ENCODE assay signal across 20 cellular contexts in the genomic region with DNA sequence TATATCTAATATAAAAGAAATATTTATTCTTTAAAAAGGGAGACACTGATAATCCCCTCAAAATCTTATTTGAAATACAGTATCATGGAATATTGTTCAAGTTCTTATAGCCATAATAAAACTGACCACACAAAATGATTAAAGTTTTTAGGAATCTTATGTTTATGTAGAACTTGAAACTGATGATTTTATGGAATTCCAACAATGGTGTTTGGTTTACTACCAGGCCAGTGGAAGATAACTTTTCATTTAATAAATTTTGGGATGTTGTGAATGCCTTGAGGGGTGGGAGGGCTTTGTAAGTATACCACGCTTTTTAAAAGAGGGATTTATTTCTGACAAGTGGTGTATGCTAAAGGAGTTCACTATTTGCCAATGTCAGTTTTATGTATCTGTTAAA.
DNase-seq lines count a peak whose midpoint lies in the region; FAIRE-seq and TF ChIP-seq lines count a peak whose summit lies in the region.
"Had no signal": no experiment of that assay in that cellular context is flagged by ENCODE, and none has a peak within 500 bp of the region (broad histone marks: within the 10 kb centered on the region; RNA-seq: fewer than 3 reads in every experiment).

No MANE protein-coding gene starts in this region.

- H3K27me3 Mint-ChIP-seq in HFFc6 (ENCODE audit: insufficient read depth) (no peaks in the 10 kb centered on the region), mesothelial cell of epicardium (ENCODE audit: low read depth) (no peaks in the 10 kb centered on the region)

- H3K36me3 Mint-ChIP-seq in HFFc6 (ENCODE audit: low read depth) (peaks cover 35% of the 10 kb centered on the region), mesothelial cell of epicardium (peaks cover 29% of the 10 kb centered on the region)

- peak overlapping the region; percentile 34; the same call in 1 of the 2 replicates for H3K27ac Mint-ChIP-seq in HFFc6
- peak overlapping the region; percentile 43 for H3K27ac Mint-ChIP-seq in mesothelial cell of epicardium
- H3K27ac Mint-ChIP-seq: CD14-positive monocyte had no signal

- H3K9me3 Mint-ChIP-seq in HFFc6: no peaks in the 10 kb centered on the region
- H3K9me3 Mint-ChIP-seq in mesothelial cell of epicardium: peaks cover under 1% of the 10 kb centered on the region

- in situ Hi-C loops in G401 (cut with HindIII; ENCODE audit: low sequenced_read_pairs): no loop called here

- TF ChIP-seq CTCF in HFFc6 (IDR thresholded peaks at IDR 0.05) (no peak), choroid plexus epithelial cell (conservative IDR thresholded peaks at IDR 0.05; ENCODE audit: low read depth, low read length) (no peak), mesothelial cell of epicardium (IDR thresholded peaks at IDR 0.05; ENCODE audit: unreplicated experiment) (no peak)

- H3K4me3 Mint-ChIP-seq in HFFc6 (no peak overlapping the region), mesothelial cell of epicardium (no peak overlapping the region)
- H3K4me3 Mint-ChIP-seq: CD14-positive monocyte had no signal

- DNase-seq in HFFc6: no peak
- DNase-seq in choroid plexus epithelial cell (ENCODE audit: low read depth): peak; percentile 19
- DNase-seq in mesothelial cell of epicardium (ENCODE audit: low spot score in 2 of 2, unreplicated experiment in 2 of 2): no peak
- DNase-seq in T-helper 9 cell: no peak
- DNase-seq in G401 (ENCODE audit: low spot score): no peak
- no peak for DNase-seq in GM19239 (ENCODE audit: insufficient read length, low spot score)
- no peak for DNase-seq in activated effector memory CD4-positive, alpha-beta T cell treated with anti-CD3 and anti-CD28 coated beads, Interleukin-2, amount 50 U/mL, for 16 hours
- DNase-seq: DMS79, Karpas-422, NCI-H1694, NCI-H2081, NCI-H2171, NCI-H345, NCI-H526, Peyer's patch, SJCRH30 had no signal

- FAIRE-seq in A204.1 (lab: Jason Lieb, UNC) (peak; percentile 52), GM19239 (lab: Jason Lieb, UNC) (no peak)
- FAIRE-seq: GM18507, H1 had no signal

- no peak overlapping the region for H3K4me3 ChIP-seq in choroid plexus epithelial cell (ENCODE audit: low read depth, low read length)
- H3K4me3 ChIP-seq: Peyer's patch, SJCRH30 had no signal

- H3K4me1 Mint-ChIP-seq in HFFc6 (ENCODE audit: low read depth): peaks cover 26% of the 10 kb centered on the region
- peaks cover 9% of the 10 kb centered on the region for H3K4me1 Mint-ChIP-seq in mesothelial cell of epicardium
- H3K4me1 Mint-ChIP-seq: CD14-positive monocyte had no signal
